ENCODE assay signal across 27 cellular contexts in genomic region chr5:131735393-131735792, GRCh38.
"Had no signal": no experiment of that assay in that cellular context is flagged by ENCODE, and none has a peak within 500 bp of the region (broad histone marks: within the 10 kb centered on the region; RNA-seq: fewer than 3 reads in every experiment).

No MANE protein-coding gene starts in this region.

- H3K4me3 ChIP-seq: colonic mucosa, gastrocnemius medialis, heart left ventricle had no signal

- H3K9me3 ChIP-seq: colonic mucosa, gastrocnemius medialis, heart left ventricle had no signal

- FAIRE-seq: astrocyte, bronchial epithelial cell had no signal

- DNase-seq: activated CD4-positive, alpha-beta memory T cell treated with anti-CD3 and anti-CD28 coated beads, Interleukin-2, amount 10 ng/mL, durations not matched to agents 7 days and 5 days; activated CD4-positive, alpha-beta T cell treated with anti-CD3 and anti-CD28 coated beads for 1 hour; activated CD4-positive, alpha-beta T cell treated with anti-CD3 and anti-CD28 coated beads for 4 hours; activated CD4-positive, alpha-beta T cell treated with anti-CD3 and anti-CD28 coated beads, Interleukin-2, amount 10 ng/mL, durations not matched to agents 7 days and 5 days; activated CD4-positive, alpha-beta T cell treated with anti-CD3 and anti-CD28 coated beads, Interleukin-2, amount 50 U/mL, for 4 hours; activated CD8-positive, alpha-beta memory T cell treated with anti-CD3 and anti-CD28 coated beads, Interleukin-2, amount 50 U/mL, for 48 hours; activated gamma-delta T cell; activated naive CD4-positive, alpha-beta T cell; activated naive CD4-positive, alpha-beta T cell treated with anti-CD3 and anti-CD28 coated beads, Interleukin-2, amount 10 ng/mL, durations not matched to agents 7 days and 5 days; activated naive CD8-positive, alpha-beta T cell treated with anti-CD3 and anti-CD28 coated beads, Interleukin-2, amount 10 ng/mL, durations not matched to agents 7 days and 5 days; activated T-cell treated with anti-CD3 and anti-CD28 coated beads for 4 hours; activated T-cell treated with anti-CD3 and anti-CD28 coated beads, Interleukin-2, amount 50 U/mL, for 24 hours; activated T-cell treated with anti-CD3 and anti-CD28 coated beads, Interleukin-2, amount 50 U/mL, for 72 hours; brain microvascular endothelial cell; colonic mucosa; effector CD8-positive, alpha-beta T cell; foreskin fibroblast; gastrocnemius medialis; glutamatergic neuron; heart left ventricle; T-helper 2 cell had no signal

- H3K27ac ChIP-seq: brain microvascular endothelial cell, colonic mucosa, gastrocnemius medialis, heart left ventricle, VCaP had no signal

- H3K36me3 ChIP-seq: colonic mucosa had no signal

- ATAC-seq: activated naive CD4-positive, alpha-beta T cell treated with anti-CD3 and anti-CD28 coated beads, Interleukin-2, amount 50 U/mL, for 72 hours; activated T-cell treated with anti-CD3 and anti-CD28 coated beads, Interleukin-2, amount 50 U/mL, for 72 hours; esophagus mucosa; gastrocnemius medialis; heart left ventricle; WTC11 had no signal

- H3K27me3 ChIP-seq: brain microvascular endothelial cell, colonic mucosa, gastrocnemius medialis, heart left ventricle had no signal

- H3K4me1 ChIP-seq: colonic mucosa, gastrocnemius medialis had no signal
